ENCODE assay signal across 28 cellular contexts in the genomic region with DNA sequence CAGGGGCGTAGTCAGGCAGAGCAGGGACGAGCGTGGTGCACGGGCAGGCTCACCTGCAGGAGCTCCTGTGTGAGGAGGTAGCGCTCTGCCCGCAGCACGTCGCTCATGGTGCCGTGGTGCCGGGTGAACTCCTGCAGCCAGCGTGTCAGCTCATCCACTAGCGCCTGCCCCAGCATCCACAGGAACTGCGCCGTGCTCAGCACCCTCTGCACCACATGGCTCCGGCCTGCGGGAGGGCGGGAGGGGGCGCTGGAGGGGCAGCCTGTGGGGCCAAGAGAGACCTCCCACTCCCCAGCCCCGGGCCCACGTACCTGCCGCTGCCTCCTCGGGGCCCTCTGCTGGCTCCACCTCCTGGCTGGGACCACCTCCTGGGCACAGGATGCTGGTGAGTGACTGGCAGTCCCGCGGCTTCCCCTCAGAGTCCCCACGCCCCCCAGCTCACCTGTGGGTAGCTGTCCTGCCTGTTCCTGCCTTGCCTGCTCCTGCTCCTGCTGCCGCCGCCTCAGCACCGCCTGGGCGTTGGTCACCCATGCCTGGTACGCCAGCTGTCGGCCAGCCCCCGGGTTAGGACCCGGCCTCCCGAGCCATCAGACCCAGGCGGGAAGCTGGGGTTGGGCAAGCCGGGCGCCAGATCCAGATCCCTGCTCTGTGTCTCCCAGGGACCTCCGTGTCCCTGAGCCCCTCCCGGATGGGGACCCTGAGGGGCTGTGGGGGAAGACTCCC. TPM values are rescaled to one million over a fixed set of nuclear protein-coding genes. Genes with fewer than 3 reads are reported as not detected.
DNase-seq lines count a peak whose midpoint lies in the region; ATAC-seq and TF ChIP-seq lines count a peak whose summit lies in the region.
"Had no signal": no experiment of that assay in that cellular context is flagged by ENCODE, and none has a peak within 500 bp of the region (broad histone marks: within the 10 kb centered on the region; RNA-seq: fewer than 3 reads in every experiment).

No MANE protein-coding gene starts in this region.

- H3K27ac ChIP-seq in DND-41 (ENCODE audit: low read length) (no peak overlapping the region), GM23338 (ENCODE audit: low read depth) (no peak overlapping the region), RWPE1 (0 out of 2 replicates have a peak overlapping the region, but pooled peaks have one; percentile 9)
- H3K27ac ChIP-seq: C4-2B had no signal

- H3K79me2 ChIP-seq in DND-41 (ENCODE audit: insufficient read depth, low read length) (no peaks in the 10 kb centered on the region), GM23338 (replicated peaks; ENCODE audit: insufficient read depth) (no peaks in the 10 kb centered on the region)

- ATAC-seq in DND-41 (ENCODE audit: insufficient read depth, low read depth), result 0 out of 3 replicates have a peak, but pooled peaks have one; percentile 10
- ATAC-seq in GM23338, result peak; percentile 64
- no peak for ATAC-seq in stimulated activated naive B cell treated with anti-CD40 and anti-IgM and Interleukin-4, amounts not matched to agents 10 μg/mL and 1 μg/mL and 100 μg/mL, for 72 hours (replicated peaks)
- ATAC-seq: CD8-positive, alpha-beta T cell; PC-3 had no signal

- H2AFZ ChIP-seq in DND-41 (ENCODE audit: low read depth, low read length) (no peak overlapping the region), GM23338 (no peak overlapping the region)

- H4K20me1 ChIP-seq in DND-41 (ENCODE audit: insufficient read depth, low read length) (peaks cover 19% of the 10 kb centered on the region), GM23338 (replicated peaks; ENCODE audit: insufficient read depth) (no peaks in the 10 kb centered on the region)

- no peaks in the 10 kb centered on the region for H3K9me3 ChIP-seq in DND-41 (ENCODE audit: insufficient read depth, low read length, severe bottlenecking)
- peaks cover 3% of the 10 kb centered on the region; the same call in 1 of the 2 replicates for H3K9me3 ChIP-seq in BE2C
- H3K9me3 ChIP-seq: Caco-2 had no signal

- POLR2A ChIA-PET in RWPE1 (lab: Yijun Ruan, JAX; ENCODE audit: low non-redundant PET), result no interaction called here

- no peak overlapping the region for H3K27ac Mint-ChIP-seq in GM23338
- no peak overlapping the region for H3K27ac Mint-ChIP-seq in stimulated activated naive B cell treated with anti-CD40 and anti-IgM and Interleukin-4, amounts not matched to agents 10 μg/mL and 1 μg/mL and 100 μg/mL, for 72 hours
- H3K27ac Mint-ChIP-seq: CD8-positive, alpha-beta T cell had no signal

- DNase-seq in DND-41, result no peak
- peak; percentile 46 for DNase-seq in GM23338 (ENCODE audit: low spot score)
- DNase-seq in RWPE1 (ENCODE audit: low spot score), result no peak
- peak; percentile 70 for DNase-seq in iPS-NIHi11 (ENCODE audit: low spot score)
- DNase-seq in activated CD4-positive, alpha-beta T cell treated with anti-CD3 and anti-CD28 coated beads for 48 hours, result no peak
- DNase-seq in BE2C, result no peak
- no peak for DNase-seq in stimulated activated naive B cell treated with anti-CD40 and anti-IgM and Interleukin-4, amounts not matched to agents 10 μg/mL and 1 μg/mL and 100 μg/mL, for 72 hours
- DNase-seq: Caco-2; CD8-positive, alpha-beta T cell; EL; GDM1; KBM-7; MV-4-11; NCI-H1105 treated with DMSO at 0.1 percent for 48 hours; NCI-H1694 treated with DMSO at 0.1 percent for 48 hours; NCI-H2081; NCI-H2171; NCI-H345; NCI-H510A treated with DMSO at 0.1 percent for 48 hours; NCI-H82; NK-92 treated with Interleukin-12 subunit alpha and Interleukin-12 subunit beta, amount 100 ng/mL, for 24 hours; PC-3; SHP77; T-helper 2 cell had no signal

- H3K9ac ChIP-seq in DND-41 (ENCODE audit: low read depth, low read length), result no peak overlapping the region

- H3K36me3 ChIP-seq in DND-41 (ENCODE audit: insufficient read depth, low read length) (peaks cover 97% of the 10 kb centered on the region), GM23338 (ENCODE audit: insufficient read depth) (no peaks in the 10 kb centered on the region), BE2C (peaks cover 6% of the 10 kb centered on the region)

- no peaks in the 10 kb centered on the region for H3K4me1 Mint-ChIP-seq in GM23338
- H3K4me1 Mint-ChIP-seq in stimulated activated naive B cell treated with anti-CD40 and anti-IgM and Interleukin-4, amounts not matched to agents 10 μg/mL and 1 μg/mL and 100 μg/mL, for 72 hours, result no peaks in the 10 kb centered on the region

- H3K4me1 ChIP-seq in DND-41 (ENCODE audit: insufficient read depth, low read length), result no peaks in the 10 kb centered on the region
- no peaks in the 10 kb centered on the region for H3K4me1 ChIP-seq in GM23338 (ENCODE audit: insufficient read depth)
- peaks cover 22% of the 10 kb centered on the region for H3K4me1 ChIP-seq in BE2C
- H3K4me1 ChIP-seq: Caco-2 had no signal

- H3K27me3 ChIP-seq in DND-41 (ENCODE audit: insufficient read depth, low read length, poor library complexity), result no peaks in the 10 kb centered on the region
- no peaks in the 10 kb centered on the region for H3K27me3 ChIP-seq in GM23338 (ENCODE audit: insufficient read depth)
- H3K27me3 ChIP-seq in BE2C, result no peaks in the 10 kb centered on the region

- H3K4me2 ChIP-seq in DND-41 (ENCODE audit: insufficient read depth, low read length), result no peak overlapping the region
- no peak overlapping the region for H3K4me2 ChIP-seq in GM23338

- no peak overlapping the region for H3K4me3 ChIP-seq in DND-41 (ENCODE audit: low read depth in 1 of 2, low read length in 2 of 2)
- H3K4me3 ChIP-seq in GM23338, result no peak overlapping the region
- no peak overlapping the region for H3K4me3 ChIP-seq in BE2C (ENCODE audit: low read depth, low read length)

- no peak overlapping the region for H3K4me3 Mint-ChIP-seq in GM23338
- H3K4me3 Mint-ChIP-seq in stimulated activated naive B cell treated with anti-CD40 and anti-IgM and Interleukin-4, amounts not matched to agents 10 μg/mL and 1 μg/mL and 100 μg/mL, for 72 hours, result no peak overlapping the region
- H3K4me3 Mint-ChIP-seq: CD8-positive, alpha-beta T cell had no signal

- H3K9me3 Mint-ChIP-seq in GM23338, result no peaks in the 10 kb centered on the region
- H3K9me3 Mint-ChIP-seq in stimulated activated naive B cell treated with anti-CD40 and anti-IgM and Interleukin-4, amounts not matched to agents 10 μg/mL and 1 μg/mL and 100 μg/mL, for 72 hours, result no peaks in the 10 kb centered on the region
- H3K9me3 Mint-ChIP-seq: CD8-positive, alpha-beta T cell had no signal

- peaks cover 19% of the 10 kb centered on the region for H3K27me3 Mint-ChIP-seq in GM23338 (ENCODE audit: insufficient read depth, low read depth, poor library complexity)
- no peaks in the 10 kb centered on the region for H3K27me3 Mint-ChIP-seq in stimulated activated naive B cell treated with anti-CD40 and anti-IgM and Interleukin-4, amounts not matched to agents 10 μg/mL and 1 μg/mL and 100 μg/mL, for 72 hours

- H3K36me3 Mint-ChIP-seq in GM23338 (ENCODE audit: low read depth), result peaks cover 15% of the 10 kb centered on the region; the same call in 2 of the 3 replicates
- peaks cover 58 to 60% of the 10 kb centered on the region in 2 donors for H3K36me3 Mint-ChIP-seq in stimulated activated naive B cell treated with anti-CD40 and anti-IgM and Interleukin-4, amounts not matched to agents 10 μg/mL and 1 μg/mL and 100 μg/mL, for 72 hours

- no peaks in the 10 kb centered on the region for H3K9me2 ChIP-seq in GM23338 (ENCODE audit: insufficient read depth)

- TF ChIP-seq CTCF in DND-41 (IDR thresholded peaks at IDR 0.05; ENCODE audit: borderline replicate concordance, extremely low read depth, low read length, poor library complexity, severe bottlenecking) (no peak), GM23338 (conservative IDR thresholded peaks at IDR 0.05; ENCODE audit: low read depth in 2 of 2) (peak in 1 of 2 experiments; percentile 28; a peak in 2 of 4 replicates), RWPE1 (conservative IDR thresholded peaks at IDR 0.05; ENCODE audit: low read depth) (no peak), BE2C (IDR thresholded peaks at IDR 0.05; ENCODE audit: low read depth, low read length) (no peak)

- CTCF ChIA-PET in RWPE1 (lab: Yijun Ruan, JAX), result interaction anchor here (0.6 kb wide), 1 partner anchor 22 kb away, joined by 6 read pairs; no protein-coding TSS in a partner anchor

- H3F3A ChIP-seq in GM23338 (replicated peaks; ENCODE audit: low read depth), result no peaks in the 10 kb centered on the region

TF ChIP-seq in GM23338, 12 proteins besides CTCF, POLR2A, EP300 and RAD21 (continues in another document):
- TF ChIP-seq ZNF114 (CRISPR knock-in tag; IDR thresholded peaks at IDR 0.05) (no peak), EZH2phosphoT487 (IDR thresholded peaks at IDR 0.05; ENCODE audit: unreplicated experiment) (no peak)

RNA-seq across cellular contexts. Expression of gene CTU2, which starts 16.6 kb away (rescaled TPM):
- total RNA-seq in GM23338 (2014; rRNA removed; shearing (Covaris generic)), result 15.4 and 22.3 TPM in 2 replicates
- 25.7 and 33.6 TPM in 2 replicates for polyA plus RNA-seq in GM23338 (2016; fragmentation: Nextera tagmentation; extraction: Ambion mirVana)
- polyA plus RNA-seq in BE2C (2012; ENCODE audit: insufficient read depth, insufficient read length, low read depth), result 159 TPM

RNA-seq across cellular contexts. Expression of gene RNF166, which starts 16.7 kb away (rescaled TPM):
- 39.6 and 43.4 TPM in 2 replicates for total RNA-seq in GM23338 (2014; rRNA removed; shearing (Covaris generic))
- polyA plus RNA-seq in GM23338 (2016; fragmentation: Nextera tagmentation; extraction: Ambion mirVana), result 24.9 and 27.8 TPM in 2 replicates
- 54.7 TPM for polyA plus RNA-seq in BE2C (2012; ENCODE audit: insufficient read depth, insufficient read length, low read depth)

RNA-seq across cellular contexts. Expression of gene SNAI3, which starts 36.6 kb away (rescaled TPM):
- total RNA-seq in GM23338 (2014; rRNA removed; shearing (Covaris generic)), result 19.2 and 19.4 TPM in 2 replicates
- polyA plus RNA-seq in GM23338 (2016; fragmentation: Nextera tagmentation; extraction: Ambion mirVana), result 10.0 and 10.3 TPM in 2 replicates
- polyA plus RNA-seq in BE2C (2012; ENCODE audit: insufficient read depth, insufficient read length, low read depth), result 2.9 TPM
- total RNA-seq: A673, MCF 10A, RPMI7951 had no signal

Comparison
In these comparisons a context has a peak if more than half of its experiments do, and no peak if none do; other contexts are left out.
1. ATAC-seq: peak in DND-41 (single experiment) and GM23338 (single experiment); none in stimulated activated naive B cell treated with anti-CD40 and anti-IgM and Interleukin-4, amounts not matched to agents 10 μg/mL and 1 μg/mL and 100 μg/mL, for 72 hours (0 of 2).
2. DNase-seq: peak in GM23338 (single experiment) and iPS-NIHi11 (single experiment); none in DND-41 (single experiment), RWPE1 (single experiment), activated CD4-positive, alpha-beta T cell treated with anti-CD3 and anti-CD28 coated beads for 48 hours (single experiment), BE2C (single experiment) and stimulated activated naive B cell treated with anti-CD40 and anti-IgM and Interleukin-4, amounts not matched to agents 10 μg/mL and 1 μg/mL and 100 μg/mL, for 72 hours (single experiment).